1 cellular context compared by ENCODE assay signal in the genomic region with DNA sequence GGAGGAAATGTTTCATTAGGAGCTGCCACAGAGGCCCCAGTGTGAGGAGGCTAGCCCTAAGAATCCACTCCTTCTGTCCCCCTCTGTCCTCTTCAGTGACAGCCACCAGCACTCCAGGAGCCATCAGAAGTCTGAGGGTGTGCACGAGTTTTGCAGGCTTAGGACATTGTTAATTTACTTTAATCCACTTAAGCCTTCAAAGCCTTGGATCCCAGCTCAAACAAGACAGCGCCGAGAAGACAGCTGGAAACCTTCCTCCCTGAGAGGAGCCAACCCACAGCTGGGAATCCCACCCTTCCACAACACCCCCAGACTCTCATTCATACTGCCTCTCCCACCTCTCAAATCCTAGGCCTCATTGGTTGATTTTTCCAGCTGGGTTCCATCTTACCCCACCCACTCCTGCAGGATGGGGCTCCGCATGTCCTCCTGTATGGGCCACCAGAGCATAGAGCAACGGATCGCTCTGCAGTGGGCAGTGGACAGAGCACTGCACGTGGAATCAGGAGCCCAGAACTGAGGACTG.
TF ChIP-seq lines count a peak whose summit lies in the region.

No MANE protein-coding gene starts in this region.

TF ChIP-seq in IMR-90, 13 proteins besides CTCF, POLR2A, EP300 and RAD21 (continued from another document):
- TF ChIP-seq FOS (IDR thresholded peaks at IDR 0.05; ENCODE audit: low read depth, low read length) (no peak), CHD1 (IDR thresholded peaks at IDR 0.05; ENCODE audit: low read depth, low read length) (no peak), RFX5 (IDR thresholded peaks at IDR 0.05; ENCODE audit: low read depth, low read length) (no peak), CEBPB (IDR thresholded peaks at IDR 0.05; ENCODE audit: low read depth, low read length) (no peak), NFE2L2 (IDR thresholded peaks at IDR 0.05; ENCODE audit: low read depth, low read length) (no peak), MAZ (IDR thresholded peaks at IDR 0.05; ENCODE audit: borderline replicate concordance, low read depth, low read length) (no peak)
